In genomic region chr5:132228241-132229035, GRCh38 we compare ENCODE assay signal across 8 cellular contexts. TPM values are rescaled to one million over a fixed set of nuclear protein-coding genes. Genes with fewer than 3 reads are reported as not detected.
DNase-seq lines count a peak whose midpoint lies in the region; ATAC-seq and TF ChIP-seq lines count a peak whose summit lies in the region.

No MANE protein-coding gene starts in this region.

- peaks cover 19% of the 10 kb centered on the region for H3K4me1 ChIP-seq in foreskin keratinocyte
- H3K4me1 ChIP-seq in rectal smooth muscle tissue (ENCODE audit: control insufficient read depth, insufficient read depth, low read length): peaks cover 28% of the 10 kb centered on the region

- no peaks in the 10 kb centered on the region for H3K36me3 ChIP-seq in rectal smooth muscle tissue (ENCODE audit: control insufficient read depth, insufficient read depth, low read length)

- H3K9ac ChIP-seq in rectal smooth muscle tissue (ENCODE audit: low read length): peak overlapping the region; percentile 1

- DNase-seq in GM12864 (ENCODE audit: low read depth) (no peak), foreskin keratinocyte (no peak), 8988T (no peak), RKO (ENCODE audit: low spot score) (no peak)

- peak overlapping the region; percentile 56 for H3K4me3 ChIP-seq in GM12864 (ENCODE audit: low read depth, low read length)
- H3K4me3 ChIP-seq in rectal smooth muscle tissue (ENCODE audit: low read length): peak overlapping the region; percentile 65

- no peak for ATAC-seq in SK-N-SH treated with all-trans-retinoic acid at 6 μM for 48 hours
- ATAC-seq in foreskin keratinocyte: no peak
- ATAC-seq in HG03097 (IDR thresholded peaks at IDR 0.05; ENCODE audit: low FRiP score, unreplicated experiment): no peak
- ATAC-seq in GM18517 (IDR thresholded peaks at IDR 0.05; ENCODE audit: unreplicated experiment): no peak

- H3K27ac ChIP-seq in foreskin keratinocyte (peak overlapping the region; percentile 59), rectal smooth muscle tissue (ENCODE audit: low read depth, low read length) (peak overlapping the region; percentile 89)

- no peak for TF ChIP-seq CTCF in GM12864 (IDR thresholded peaks at IDR 0.05; ENCODE audit: low read depth, low read length, missing control alignments)
- no peak for TF ChIP-seq CTCF in foreskin keratinocyte (conservative IDR thresholded peaks at IDR 0.05)

- no peaks in the 10 kb centered on the region for H3K27me3 ChIP-seq in foreskin keratinocyte
- H3K27me3 ChIP-seq in rectal smooth muscle tissue (ENCODE audit: control insufficient read depth, insufficient read depth, low read length): no peaks in the 10 kb centered on the region

TF ChIP-seq in SK-N-SH treated with all-trans-retinoic acid at 6 μM for 48 hours, 23 proteins besides CTCF, POLR2A, EP300 and RAD21:
- TF ChIP-seq PATZ1 (CRISPR knock-in tag; IDR thresholded peaks at IDR 0.05; ENCODE audit: borderline replicate concordance) (peak; percentile 39; the same call in 1 of the 2 replicates), BACH2 (CRISPR knock-in tag; IDR thresholded peaks at IDR 0.05; ENCODE audit: borderline replicate concordance) (no peak), ESRRG (CRISPR knock-in tag; IDR thresholded peaks at IDR 0.05) (no peak), CREB5 (CRISPR knock-in tag; IDR thresholded peaks at IDR 0.05; ENCODE audit: low read depth) (no peak), PPARA (CRISPR knock-in tag; IDR thresholded peaks at IDR 0.05; ENCODE audit: borderline replicate concordance) (no peak)
TF ChIP-seq in SK-N-SH treated with all-trans-retinoic acid at 6 μM for 48 hours: peak in this region for 1.

RNA-seq across cellular contexts. Expression of gene P4HA2, which starts 0.8 kb away (rescaled TPM):
- 49.9 and 74.4 TPM in 2 replicates for total RNA-seq in foreskin keratinocyte
- polyA plus RNA-seq in foreskin keratinocyte: 36.1 and 51.0 TPM in 2 replicates

RNA-seq across cellular contexts. Expression of gene PDLIM4, which starts 29.1 kb away (rescaled TPM):
- 95.2 and 115 TPM in 2 replicates for total RNA-seq in foreskin keratinocyte
- 162 and 190 TPM in 2 replicates for polyA plus RNA-seq in foreskin keratinocyte
